Comparison of ENCODE assay signal across 8 cellular contexts in the genomic region with DNA sequence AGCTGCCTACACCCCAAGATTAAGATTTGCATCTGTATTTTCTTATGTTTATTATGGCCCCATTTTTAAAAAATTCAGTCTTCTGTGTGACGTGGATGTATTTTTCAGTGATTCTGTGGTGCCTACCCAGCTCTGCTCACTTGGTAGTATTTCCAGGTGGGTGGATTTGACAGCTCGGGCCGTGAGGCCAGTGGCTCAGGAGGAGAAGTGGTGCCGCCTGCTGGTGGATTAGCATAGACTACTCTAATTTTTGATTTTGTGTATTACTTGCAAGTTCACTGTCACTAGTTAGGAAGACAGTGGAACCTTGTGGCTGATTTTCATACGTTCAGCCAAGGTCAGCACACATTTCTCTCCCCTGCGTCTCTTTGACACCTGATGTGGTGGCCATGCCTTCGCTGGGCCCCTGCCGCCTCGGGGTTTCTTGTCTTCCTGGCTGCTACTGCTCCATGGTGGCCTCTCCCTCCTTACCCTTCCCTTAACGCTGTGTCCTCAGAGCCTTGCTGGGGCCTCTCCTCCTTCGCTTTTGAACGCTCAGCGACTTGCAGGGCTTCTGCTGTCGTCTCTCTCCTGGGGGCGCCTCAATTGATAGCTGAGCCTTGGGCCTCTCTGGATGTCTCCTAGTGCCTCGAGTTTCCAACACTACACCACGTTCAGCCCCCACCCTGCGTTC.
DNase-seq lines count a peak whose midpoint lies in the region; ATAC-seq and TF ChIP-seq lines count a peak whose summit lies in the region.

No MANE protein-coding gene starts in this region.

- CTCF ChIA-PET in activated CD4-positive, alpha-beta memory T cell treated with anti-CD3 and anti-CD28 coated beads, Interleukin-2, amount 10 ng/mL, durations not matched to agents 7 days and 5 days (lab: Charles Lee) = interaction anchor here (0.6 to 11.6 kb wide), 35 partner anchors 8 to 420 kb away, joined by 3 to 295 read pairs (median 5); partner anchors contain the start of gene DGKD

- no peaks in the 10 kb centered on the region for H3K9me3 Mint-ChIP-seq in activated CD4-positive, alpha-beta memory T cell treated with anti-CD3 and anti-CD28 coated beads, Interleukin-2, amount 10 ng/mL, durations not matched to agents 7 days and 5 days

- DNase-seq in DMS 273 (lab: John Stamatoyannopoulos, UW; ENCODE audit: unreplicated experiment) (peak; percentile 83), NCI-H82 (lab: John Stamatoyannopoulos, UW) (peak; percentile 85), dorsolateral prefrontal cortex (peak; percentile 60 to 88 (median 78)), lung microvascular endothelial cell (ENCODE audit: low read depth in 2 of 2) (peak; percentile 88 to 94)
- DNase-seq in activated CD4-positive, alpha-beta memory T cell treated with anti-CD3 and anti-CD28 coated beads, Interleukin-2, amount 10 ng/mL, durations not matched to agents 7 days and 5 days = peak; percentile 86
- DNase-seq in stimulated activated CD8-positive, alpha-beta memory T cell treated with anti-CD3 and anti-CD28 coated beads, Interleukin-15, amount 100 ng/mL, for 1 hour (ENCODE audit: low read depth) = peak; percentile 76

- POLR2A ChIA-PET in activated CD4-positive, alpha-beta memory T cell treated with anti-CD3 and anti-CD28 coated beads, Interleukin-2, amount 10 ng/mL, durations not matched to agents 7 days and 5 days (lab: Charles Lee) = interaction anchor here (0.7 to 2.3 kb wide), 8 partner anchors 22 to 180 kb away, joined by 3 to 16 read pairs (median 4); no protein-coding TSS in a partner anchor

- peaks cover 59% of the 10 kb centered on the region for H3K36me3 Mint-ChIP-seq in activated CD4-positive, alpha-beta memory T cell treated with anti-CD3 and anti-CD28 coated beads, Interleukin-2, amount 10 ng/mL, durations not matched to agents 7 days and 5 days (ENCODE audit: low read depth)

- no peaks in the 10 kb centered on the region for H3K27me3 ChIP-seq in dorsolateral prefrontal cortex

- no peak overlapping the region for H3K4me3 ChIP-seq in dorsolateral prefrontal cortex

- ATAC-seq in HG02938 (IDR thresholded peaks at IDR 0.05; ENCODE audit: unreplicated experiment) (peak; percentile 72), GM18867 (IDR thresholded peaks at IDR 0.05; ENCODE audit: unreplicated experiment) (no peak)

- peak; percentile 63 to 90 (median 81) for TF ChIP-seq CTCF in dorsolateral prefrontal cortex (IDR thresholded peaks at IDR 0.05 in 54 of 56, conservative IDR thresholded peaks at IDR 0.05 in 2 of 56; ENCODE audit: low read depth in 1 of 56, partially characterized antibody in 56 of 56)

- peak overlapping the region in 3 of 59 donors; percentile 18 to 66 (median 35) for H3K27ac ChIP-seq in dorsolateral prefrontal cortex

- no peak overlapping the region for H3K4me3 Mint-ChIP-seq in activated CD4-positive, alpha-beta memory T cell treated with anti-CD3 and anti-CD28 coated beads, Interleukin-2, amount 10 ng/mL, durations not matched to agents 7 days and 5 days

- peaks cover 19% of the 10 kb centered on the region for H3K4me1 Mint-ChIP-seq in activated CD4-positive, alpha-beta memory T cell treated with anti-CD3 and anti-CD28 coated beads, Interleukin-2, amount 10 ng/mL, durations not matched to agents 7 days and 5 days

- intact Hi-C loops in dorsolateral prefrontal cortex (cut with DNase I) = loop anchor here (2.0 to 10.0 kb wide), 5 partner anchors 86 to 191 kb away; partner anchors contain the start of genes ATG16L1 (in 2 of the 2) and DGKD (in 1 of the 2)

- no peaks in the 10 kb centered on the region for H3K27me3 Mint-ChIP-seq in activated CD4-positive, alpha-beta memory T cell treated with anti-CD3 and anti-CD28 coated beads, Interleukin-2, amount 10 ng/mL, durations not matched to agents 7 days and 5 days

- H3K27ac Mint-ChIP-seq in activated CD4-positive, alpha-beta memory T cell treated with anti-CD3 and anti-CD28 coated beads, Interleukin-2, amount 10 ng/mL, durations not matched to agents 7 days and 5 days = peak overlapping the region; percentile 40
